ENCODE assay signal across 7 cellular contexts in genomic region chrX:153875391-153876111, GRCh38.
DNase-seq lines count a peak whose midpoint lies in the region; TF ChIP-seq lines count a peak whose summit lies in the region.
"Had no signal": no experiment of that assay in that cellular context is flagged by ENCODE, and none has a peak within 500 bp of the region (broad histone marks: within the 10 kb centered on the region; RNA-seq: fewer than 3 reads in every experiment).

No MANE protein-coding gene starts in this region.

- no peak for TF ChIP-seq CTCF in coronary artery (IDR thresholded peaks at IDR 0.05)

- H3K27ac ChIP-seq in coronary artery: no peak overlapping the region
- H3K27ac ChIP-seq: 22Rv1 had no signal

- DNase-seq in DMS 273 (lab: John Stamatoyannopoulos, UW; ENCODE audit: unreplicated experiment) (peak; percentile 68), DMS 273 treated with DMSO at 0.1 percent for 48 hours (lab: John Stamatoyannopoulos, UW) (no peak), islet precursor cell (peak; percentile 83), coronary artery (ENCODE audit: low spot score) (no peak)
- peak; percentile 74 to 80 for DNase-seq in activated T-cell treated with anti-CD3 and anti-CD28 coated beads, Interleukin-2, amount 50 U/mL, for 48 hours
- peak; percentile 55 for DNase-seq in stimulated activated naive CD4-positive, alpha-beta T cell treated with Interleukin-2 at 50 U/mL for 16 hours (lab: John Stamatoyannopoulos, UW)

- no peak overlapping the region for H3K4me3 ChIP-seq in coronary artery

Comparison
In these comparisons a context has a peak if more than half of its experiments do, and no peak if none do; other contexts are left out.
1. DNase-seq: peak in DMS 273 (single experiment), activated T-cell treated with anti-CD3 and anti-CD28 coated beads, Interleukin-2, amount 50 U/mL, for 48 hours (2 of 2), islet precursor cell (single experiment) and stimulated activated naive CD4-positive, alpha-beta T cell treated with Interleukin-2 at 50 U/mL for 16 hours (single experiment); none in DMS 273 treated with DMSO at 0.1 percent for 48 hours (single experiment) and coronary artery (single experiment).